In the genomic region with DNA sequence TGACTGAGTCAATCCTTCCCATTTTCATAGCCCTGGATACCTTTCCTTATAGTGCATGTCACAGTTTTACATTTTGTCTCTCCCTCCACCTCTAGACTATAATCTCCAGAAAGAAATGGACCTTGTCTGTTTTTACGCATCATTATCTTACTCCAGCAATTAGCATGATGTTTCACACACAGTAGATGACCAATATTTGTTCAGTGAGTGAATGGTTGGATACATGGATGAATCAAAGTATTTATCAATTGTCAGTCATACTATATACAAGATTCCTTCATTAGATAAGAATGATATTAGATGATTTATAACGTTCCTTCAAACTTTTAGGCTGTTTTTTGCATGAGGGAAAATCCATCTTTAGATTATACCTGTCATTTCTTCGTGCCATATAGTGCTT, we compare ENCODE assay signal across 39 cellular contexts.
"Had no signal": no experiment of that assay in that cellular context is flagged by ENCODE, and none has a peak within 500 bp of the region (broad histone marks: within the 10 kb centered on the region; RNA-seq: fewer than 3 reads in every experiment).

No MANE protein-coding gene starts in this region.

- H3K4me1 Mint-ChIP-seq: activated naive CD4-positive, alpha-beta T cell treated with anti-CD3 and anti-CD28 coated beads, Interleukin-2, amount 10 ng/mL, durations not matched to agents 7 days and 5 days; activated naive CD4-positive, alpha-beta T cell treated with anti-CD3 and anti-CD28 coated beads, Interleukin-2, amount 50 U/mL, for 24 hours; activated naive CD8-positive, alpha-beta T cell treated with anti-CD3 and anti-CD28 coated beads for 36 hours; activated naive CD8-positive, alpha-beta T cell treated with anti-CD3 and anti-CD28 coated beads, Interleukin-2, amount 10 ng/mL, durations not matched to agents 7 days and 5 days; activated naive CD8-positive, alpha-beta T cell treated with anti-CD3 and anti-CD28 coated beads, Interleukin-2, amount 50 U/mL, for 24 hours; activated T-helper 17 cell treated with anti-CD3 and anti-CD28 coated beads, Interleukin-2, amount 50 U/mL, for 72 hours; central memory CD8-positive, alpha-beta T cell had no signal

- ATAC-seq: activated naive CD4-positive, alpha-beta T cell treated with anti-CD3 and anti-CD28 coated beads, Interleukin-2, amount 50 U/mL, for 72 hours; activated naive CD8-positive, alpha-beta T cell treated with anti-CD3 and anti-CD28 coated beads, Interleukin-2, amount 50 U/mL, for 24 hours; activated T-cell treated with anti-CD3 and anti-CD28 coated beads, Interleukin-2, amount 50 U/mL, for 4 hours; activated T-cell treated with anti-CD3 and anti-CD28 coated beads, Interleukin-2, amount 50 U/mL, for 72 hours; activated T-helper 17 cell treated with anti-CD3 and anti-CD28 coated beads, Interleukin-2, amount 50 U/mL, for 72 hours; body of pancreas had no signal

- H3K9me3 ChIP-seq: adrenal gland, ascending aorta, body of pancreas, breast epithelium had no signal

- H3K27me3 ChIP-seq: adrenal gland, ascending aorta, body of pancreas, brain microvascular endothelial cell, breast epithelium, cardiac muscle cell had no signal

- H3K27ac Mint-ChIP-seq: activated naive CD4-positive, alpha-beta T cell treated with anti-CD3 and anti-CD28 coated beads for 36 hours; activated naive CD4-positive, alpha-beta T cell treated with anti-CD3 and anti-CD28 coated beads, Interleukin-2, amount 10 ng/mL, durations not matched to agents 7 days and 5 days; activated naive CD4-positive, alpha-beta T cell treated with anti-CD3 and anti-CD28 coated beads, Interleukin-2, amount 50 U/mL, for 24 hours; activated naive CD4-positive, alpha-beta T cell treated with anti-CD3 and anti-CD28 coated beads, Interleukin-2, amount 50 U/mL, for 72 hours; activated naive CD8-positive, alpha-beta T cell; activated naive CD8-positive, alpha-beta T cell treated with anti-CD3 and anti-CD28 coated beads for 36 hours; activated naive CD8-positive, alpha-beta T cell treated with anti-CD3 and anti-CD28 coated beads, Interleukin-2, amount 10 ng/mL, durations not matched to agents 7 days and 5 days; activated naive CD8-positive, alpha-beta T cell treated with anti-CD3 and anti-CD28 coated beads, Interleukin-2, amount 50 U/mL, for 24 hours; activated T-cell treated with anti-CD3 and anti-CD28 coated beads, Interleukin-2, amount 50 U/mL, for 24 hours; activated T-cell treated with anti-CD3 and anti-CD28 coated beads, Interleukin-2, amount 50 U/mL, for 72 hours; activated T-helper 1 cell treated with anti-CD3 and anti-CD28 coated beads, Interleukin-12 subunit alpha, Interleukin-12 subunit beta, Interleukin-2, Interleukin-4 antibody, amounts not matched to agents 30 ng/mL and 10 ng/mL and 1 ng/mL, durations not matched to agents 14 hours and 24 hours and 36 hours; activated T-helper 17 cell treated with anti-CD3 and anti-CD28 coated beads, Interleukin-2, amount 50 U/mL, for 72 hours; activated T-helper 2 cell treated with anti-CD3 and anti-CD28 coated beads, Interferon-gamma antibody, Interleukin-2, Interleukin-4, amounts not matched to agents 10 μg/mL and 5 μg/mL and 100 μg/mL, durations not matched to agents 14 hours and 24 hours and 36 hours; brain had no signal

- H3K36me3 ChIP-seq: adrenal gland, ascending aorta, brain microvascular endothelial cell, breast epithelium, cardiac muscle cell had no signal

- H3K9me3 Mint-ChIP-seq: activated naive CD4-positive, alpha-beta T cell treated with anti-CD3 and anti-CD28 coated beads for 36 hours; activated naive CD4-positive, alpha-beta T cell treated with anti-CD3 and anti-CD28 coated beads, Interleukin-2, amount 10 ng/mL, durations not matched to agents 7 days and 5 days; activated naive CD8-positive, alpha-beta T cell treated with anti-CD3 and anti-CD28 coated beads for 36 hours; activated naive CD8-positive, alpha-beta T cell treated with anti-CD3 and anti-CD28 coated beads, Interleukin-2, amount 10 ng/mL, durations not matched to agents 7 days and 5 days; activated naive CD8-positive, alpha-beta T cell treated with anti-CD3 and anti-CD28 coated beads, Interleukin-2, amount 50 U/mL, for 24 hours; activated T-cell treated with anti-CD3 and anti-CD28 coated beads, Interleukin-2, amount 50 U/mL, for 24 hours; activated T-helper 1 cell treated with anti-CD3 and anti-CD28 coated beads, Interleukin-12 subunit alpha, Interleukin-12 subunit beta, Interleukin-2, Interleukin-4 antibody, amounts not matched to agents 30 ng/mL and 10 ng/mL and 1 ng/mL, durations not matched to agents 14 hours and 24 hours and 36 hours; activated T-helper 17 cell treated with anti-CD3 and anti-CD28 coated beads, Interleukin-2, amount 50 U/mL, for 72 hours; activated T-helper 2 cell treated with anti-CD3 and anti-CD28 coated beads, Interferon-gamma antibody, Interleukin-2, Interleukin-4, amounts not matched to agents 10 μg/mL and 5 μg/mL and 100 μg/mL, durations not matched to agents 14 hours and 24 hours and 36 hours had no signal

- H3K4me1 ChIP-seq: adrenal gland, body of pancreas, breast epithelium had no signal

- DNase-seq: activated effector memory CD4-positive, alpha-beta T cell treated with anti-CD3 and anti-CD28 coated beads, Interleukin-2, amount 50 U/mL, for 16 hours; activated effector memory CD4-positive, alpha-beta T cell treated with Interleukin-2 at 50 U/mL for 16 hours; activated gamma-delta T cell; activated gamma-delta T cell treated with Interleukin-2 at 50 U/mL for 16 hours; activated naive CD4-positive, alpha-beta T cell; activated naive CD4-positive, alpha-beta T cell treated with anti-CD3 and anti-CD28 coated beads for 36 hours; activated naive CD4-positive, alpha-beta T cell treated with anti-CD3 and anti-CD28 coated beads, Interleukin-2, amount 10 ng/mL, durations not matched to agents 7 days and 5 days; activated naive CD4-positive, alpha-beta T cell treated with anti-CD3 and anti-CD28 coated beads, Interleukin-2, amount 50 U/mL, for 16 hours; activated naive CD4-positive, alpha-beta T cell treated with Interleukin-2 at 50 U/mL for 16 hours; activated naive CD8-positive, alpha-beta T cell treated with anti-CD3 and anti-CD28 coated beads for 36 hours; activated naive CD8-positive, alpha-beta T cell treated with anti-CD3 and anti-CD28 coated beads, Interleukin-2, amount 10 ng/mL, durations not matched to agents 7 days and 5 days; activated naive CD8-positive, alpha-beta T cell treated with anti-CD3 and anti-CD28 coated beads, Interleukin-2, amount 50 U/mL, for 24 hours; activated T-cell treated with anti-CD3 and anti-CD28 coated beads, Interleukin-2, amount 50 U/mL, for 24 hours; activated T-cell treated with anti-CD3 and anti-CD28 coated beads, Interleukin-2, amount 50 U/mL, for 4 hours; activated T-cell treated with anti-CD3 and anti-CD28 coated beads, Interleukin-2, amount 50 U/mL, for 48 hours; activated T-cell treated with anti-CD3 and anti-CD28 coated beads, Interleukin-2, amount 50 U/mL, for 72 hours; adrenal gland; amniotic stem cell; amygdala; anterior cingulate cortex; aorta; body of pancreas; brain microvascular endothelial cell; caudate nucleus; central memory CD4-positive, alpha-beta T cell; cerebellar nuclear complex had no signal

- FAIRE-seq: astrocyte, colon had no signal

- H3K36me3 Mint-ChIP-seq: activated naive CD4-positive, alpha-beta T cell treated with anti-CD3 and anti-CD28 coated beads, Interleukin-2, amount 10 ng/mL, durations not matched to agents 7 days and 5 days; activated naive CD4-positive, alpha-beta T cell treated with anti-CD3 and anti-CD28 coated beads, Interleukin-2, amount 50 U/mL, for 24 hours; activated naive CD4-positive, alpha-beta T cell treated with anti-CD3 and anti-CD28 coated beads, Interleukin-2, amount 50 U/mL, for 72 hours; activated naive CD8-positive, alpha-beta T cell; activated naive CD8-positive, alpha-beta T cell treated with anti-CD3 and anti-CD28 coated beads for 36 hours; activated naive CD8-positive, alpha-beta T cell treated with anti-CD3 and anti-CD28 coated beads, Interleukin-2, amount 10 ng/mL, durations not matched to agents 7 days and 5 days; brain had no signal

- H3K4me3 Mint-ChIP-seq: activated naive CD4-positive, alpha-beta T cell treated with anti-CD3 and anti-CD28 coated beads for 36 hours; activated naive CD4-positive, alpha-beta T cell treated with anti-CD3 and anti-CD28 coated beads, Interleukin-2, amount 10 ng/mL, durations not matched to agents 7 days and 5 days; activated naive CD4-positive, alpha-beta T cell treated with anti-CD3 and anti-CD28 coated beads, Interleukin-2, amount 50 U/mL, for 24 hours; activated naive CD8-positive, alpha-beta T cell; activated naive CD8-positive, alpha-beta T cell treated with anti-CD3 and anti-CD28 coated beads for 36 hours; activated naive CD8-positive, alpha-beta T cell treated with anti-CD3 and anti-CD28 coated beads, Interleukin-2, amount 10 ng/mL, durations not matched to agents 7 days and 5 days; activated naive CD8-positive, alpha-beta T cell treated with anti-CD3 and anti-CD28 coated beads, Interleukin-2, amount 50 U/mL, for 24 hours; activated T-cell treated with anti-CD3 and anti-CD28 coated beads, Interleukin-2, amount 50 U/mL, for 24 hours; activated T-cell treated with anti-CD3 and anti-CD28 coated beads, Interleukin-2, amount 50 U/mL, for 4 hours; activated T-cell treated with anti-CD3 and anti-CD28 coated beads, Interleukin-2, amount 50 U/mL, for 72 hours; activated T-helper 1 cell treated with anti-CD3 and anti-CD28 coated beads, Interleukin-12 subunit alpha, Interleukin-12 subunit beta, Interleukin-2, Interleukin-4 antibody, amounts not matched to agents 30 ng/mL and 10 ng/mL and 1 ng/mL, durations not matched to agents 14 hours and 24 hours and 36 hours; activated T-helper 17 cell treated with anti-CD3 and anti-CD28 coated beads, Interleukin-2, amount 50 U/mL, for 72 hours; brain; central memory CD8-positive, alpha-beta T cell had no signal

- H3K27me3 Mint-ChIP-seq: brain had no signal

- H3K27ac ChIP-seq: adrenal gland, ascending aorta, body of pancreas, brain microvascular endothelial cell, breast epithelium, cardiac muscle cell had no signal

- H3K4me3 ChIP-seq: adrenal gland, ascending aorta, body of pancreas, breast epithelium, cardiac muscle cell had no signal
